ENCODE assay signal across 19 cellular contexts in genomic region chr14:79564371-79564770, GRCh38.
"Had no signal": no experiment of that assay in that cellular context is flagged by ENCODE, and none has a peak within 500 bp of the region (broad histone marks: within the 10 kb centered on the region; RNA-seq: fewer than 3 reads in every experiment).

No MANE protein-coding gene starts in this region.

- H3K9me3 ChIP-seq: gastrocnemius medialis, ovary, spleen, tibial artery, upper lobe of right lung had no signal

- H3K27ac ChIP-seq: dorsolateral prefrontal cortex, gastrocnemius medialis, ovary, spleen, tibial artery, upper lobe of right lung had no signal

- H3K27me3 ChIP-seq: dorsolateral prefrontal cortex, gastrocnemius medialis, ovary, spleen, tibial artery, upper lobe of right lung had no signal

- H3K4me3 ChIP-seq: dorsolateral prefrontal cortex, gastrocnemius medialis, ovary, spleen, tibial artery, upper lobe of right lung had no signal

- H3K4me1 ChIP-seq: gastrocnemius medialis, spleen, tibial artery, upper lobe of right lung had no signal

- DNase-seq: caudate nucleus; cortex of kidney; dorsolateral prefrontal cortex; effector CD8-positive, alpha-beta T cell; gastrocnemius medialis; glutamatergic neuron; kidney; mesendoderm; naive B cell; nephron progenitor cell; ovary; right cardiac atrium; spleen; stimulated activated CD4-positive, alpha-beta T cell treated with anti-CD3 and anti-CD28 coated beads, Interleukin-15, amount 100 ng/mL, for 24 hours; stimulated activated CD4-positive, alpha-beta T cell treated with anti-CD3 and anti-CD28 coated beads, Interleukin-1b, Interleukin-23, amount 100 ng/mL, for 48 hours; stimulated activated CD4-positive, alpha-beta T cell treated with anti-CD3 and anti-CD28 coated beads, Interleukin-4, amount 100 ng/mL, for 24 hours; tibial artery; upper lobe of right lung had no signal

- ATAC-seq: gastrocnemius medialis; right cardiac atrium; stimulated activated memory B cell treated with anti-CD40 and anti-IgM and Interleukin-4, amounts not matched to agents 10 μg/mL and 1 μg/mL and 100 μg/mL, for 72 hours; upper lobe of right lung had no signal

- H3K36me3 ChIP-seq: gastrocnemius medialis, ovary, spleen, tibial artery, upper lobe of right lung had no signal
